8 cellular contexts compared by ENCODE assay signal in genomic region chr1:233394860-233395717, GRCh38.
A peak's percentile ranks its signal among the peaks of the same experiment; 100 is the strongest.
DNase-seq lines count a peak whose midpoint lies in the region; ATAC-seq, FAIRE-seq and TF ChIP-seq lines count a peak whose summit lies in the region.

No MANE protein-coding gene starts in this region.

- no peaks in the 10 kb centered on the region for H3K4me1 ChIP-seq in DOHH2 (ENCODE audit: control insufficient read depth, low read length)
- no peaks in the 10 kb centered on the region for H3K4me1 ChIP-seq in colonic mucosa
- H3K4me1 ChIP-seq in left lung = no peaks in the 10 kb centered on the region

- H3K4me3 ChIP-seq in DOHH2 (ENCODE audit: low read length) (no peak overlapping the region), colonic mucosa (no peak overlapping the region), left lung (no peak overlapping the region)

- H3K27me3 ChIP-seq in DOHH2 (ENCODE audit: control insufficient read depth, low read length) (peaks cover 5% of the 10 kb centered on the region; the same call in 1 of the 2 replicates), colonic mucosa (no peaks in the 10 kb centered on the region), left lung (peaks cover 0 to 20% of the 10 kb centered on the region in 2 donors)

- no peak overlapping the region for H3K9ac ChIP-seq in colonic mucosa (ENCODE audit: low read depth in 2 of 2, low read length in 2 of 2)

- H3K36me3 ChIP-seq in DOHH2 (ENCODE audit: control insufficient read depth, low read length) = no peaks in the 10 kb centered on the region
- H3K36me3 ChIP-seq in colonic mucosa = no peaks in the 10 kb centered on the region
- H3K36me3 ChIP-seq in left lung = no peaks in the 10 kb centered on the region

- TF ChIP-seq CTCF in DOHH2 (IDR thresholded peaks at IDR 0.05; ENCODE audit: low read depth, low read length, poor library complexity, severe bottlenecking) (peak; percentile 74), colonic mucosa (IDR thresholded peaks at IDR 0.05) (peak; percentile 51), left lung (IDR thresholded peaks at IDR 0.05) (peak; percentile 61 to 65)

- no peaks in the 10 kb centered on the region for H3K79me2 ChIP-seq in DOHH2 (ENCODE audit: control insufficient read depth, low read length)

- ATAC-seq in GM21381 (IDR thresholded peaks at IDR 0.05; ENCODE audit: unreplicated experiment) (peak; percentile 72), left lung (peak; percentile 95), GM19463 (IDR thresholded peaks at IDR 0.05; ENCODE audit: unreplicated experiment) (no peak), HG03565 (IDR thresholded peaks at IDR 0.05; ENCODE audit: unreplicated experiment) (no peak)

- peak; percentile 90 for FAIRE-seq in RCC 7860 (lab: Jason Lieb, UNC)

- H3K4me2 ChIP-seq in DOHH2 (ENCODE audit: low read length) = no peak overlapping the region

- intact Hi-C loops in colonic mucosa (cut with DNase I) (loop anchor here (5.0 kb wide), 1 partner anchor 672 kb away; no protein-coding TSS in a partner anchor), left lung (cut with DNase I) (no loop called here)

- H3K9me2 ChIP-seq in DOHH2 (replicated peaks; ENCODE audit: control insufficient read depth, low read length) = no peaks in the 10 kb centered on the region

- DNase-seq in LoVo (ENCODE audit: low spot score) = peak; percentile 72
- peak; percentile 58 for DNase-seq in RCC 7860 (ENCODE audit: low spot score)
- peak; percentile 32 for DNase-seq in colonic mucosa
- no peak for DNase-seq in left lung

- H3K27ac ChIP-seq in DOHH2 (ENCODE audit: low read depth, low read length) (no peak overlapping the region), colonic mucosa (no peak overlapping the region), left lung (no peak overlapping the region)

- H3K9me3 ChIP-seq in DOHH2 (ENCODE audit: control insufficient read depth, insufficient read depth, low read length) = no peaks in the 10 kb centered on the region
- no peaks in the 10 kb centered on the region for H3K9me3 ChIP-seq in colonic mucosa
- no peaks in the 10 kb centered on the region for H3K9me3 ChIP-seq in left lung

- no peaks in the 10 kb centered on the region for H4K20me1 ChIP-seq in DOHH2 (ENCODE audit: control insufficient read depth, insufficient read depth, low read depth, low read length)

- no peaks in the 10 kb centered on the region for H3F3A ChIP-seq in DOHH2 (ENCODE audit: control insufficient read depth, insufficient read depth)

Comparison
In these comparisons a context has a peak if more than half of its experiments do, and no peak if none do; other contexts are left out.
1. ATAC-seq: peak in GM21381 (single experiment) and left lung (single experiment); none in GM19463 (single experiment) and HG03565 (single experiment).
2. DNase-seq: peak in LoVo (single experiment), RCC 7860 (single experiment) and colonic mucosa (single experiment); none in left lung (0 of 2).
3. Peak in every context shown above with its lines, with median percentiles within 50 percentile points of each other: CTCF ChIP-seq.